ENCODE assay signal across 19 cellular contexts in the genomic region with DNA sequence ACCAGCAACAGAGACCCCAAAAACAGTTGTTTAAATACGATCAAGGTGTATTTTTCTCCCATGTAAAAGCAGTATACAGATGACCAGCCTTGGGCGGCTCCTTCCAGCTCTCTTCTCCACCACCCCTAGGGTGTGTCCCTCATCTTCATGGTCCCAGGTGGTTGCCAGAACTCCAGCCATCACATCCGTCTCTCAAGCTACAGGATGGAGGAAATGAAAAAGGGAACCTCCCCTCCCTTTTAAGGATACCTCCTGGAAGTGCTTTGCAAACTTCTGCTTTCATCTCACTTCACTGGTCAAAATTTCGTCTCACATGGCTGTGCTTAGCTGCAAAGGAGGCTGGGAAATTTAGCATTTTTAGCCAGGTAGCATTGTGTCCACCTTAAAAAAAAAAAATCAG. TPM values are rescaled to one million over a fixed set of nuclear protein-coding genes. Genes with fewer than 3 reads are reported as not detected.
DNase-seq lines count a peak whose midpoint lies in the region; FAIRE-seq and TF ChIP-seq lines count a peak whose summit lies in the region.
"Had no signal": no experiment of that assay in that cellular context is flagged by ENCODE, and none has a peak within 500 bp of the region (broad histone marks: within the 10 kb centered on the region; RNA-seq: fewer than 3 reads in every experiment).

No MANE protein-coding gene starts in this region.

- H3K23me2 ChIP-seq in H1 (ENCODE audit: low read depth, low read length): no peaks in the 10 kb centered on the region; the same call in 1 of the 2 replicates

- no peak overlapping the region for H3K4me3 Mint-ChIP-seq in CD14-positive monocyte
- no peak overlapping the region for H3K4me3 Mint-ChIP-seq in MCF 10A (ENCODE audit: unreplicated experiment)
- H3K4me3 Mint-ChIP-seq in activated T-helper 1 cell treated with anti-CD3 and anti-CD28 coated beads, Interleukin-12 subunit alpha, Interleukin-12 subunit beta, Interleukin-2, Interleukin-4 antibody, amounts not matched to agents 30 ng/mL and 10 ng/mL and 1 ng/mL, durations not matched to agents 14 hours and 24 hours and 36 hours: no peak overlapping the region
- H3K4me3 Mint-ChIP-seq: CD8-positive, alpha-beta memory T cell; HFFc6 had no signal

- 84% methylated on average over 4 of the region's 4 CpGs; no CpG with 5 or more reads in 1 of the 2 experiments for WGBS in H1 (ENCODE audit: extremely low coverage in 1 of 2, insufficient coverage in 1 of 2, insufficient read length in 1 of 2, insufficient replicate concordance in 2 of 2, low coverage in 1 of 2, low lambda C conversion rate in 2 of 2, missing lambda C conversion rate in 1 of 2), 2 experiments

- TF ChIP-seq CTCF in CD14-positive monocyte (IDR thresholded peaks at IDR 0.05): no peak
- no peak for TF ChIP-seq CTCF in NB4 (IDR thresholded peaks at IDR 0.05; ENCODE audit: low read depth, low read length)
- no peak for TF ChIP-seq CTCF in H1 (IDR thresholded peaks at IDR 0.05; ENCODE audit: control extremely low read depth in 1 of 3, insufficient read depth in 1 of 3, low read depth in 1 of 3, low read length in 3 of 3)
- TF ChIP-seq CTCF in MCF 10A (IDR thresholded peaks at IDR 0.05; ENCODE audit: unreplicated experiment): no peak

- H3K4me2 ChIP-seq in H1 (ENCODE audit: insufficient read depth in 1 of 2, low read depth in 2 of 2, low read length in 2 of 2): no peak overlapping the region
- H3K4me2 ChIP-seq: A549 had no signal

- H3K4me3 ChIP-seq in NB4 (ENCODE audit: low read depth, low read length): no peak overlapping the region
- H3K4me3 ChIP-seq in H1 (ENCODE audit: extremely low read depth in 1 of 4, insufficient read depth in 2 of 4, low read depth in 3 of 4, low read length in 4 of 4): no peak overlapping the region
- H3K4me3 ChIP-seq: A549 had no signal

- H3K4me1 Mint-ChIP-seq in CD14-positive monocyte (peaks cover 13% of the 10 kb centered on the region), MCF 10A (ENCODE audit: insufficient read depth, unreplicated experiment) (no peaks in the 10 kb centered on the region)
- H3K4me1 Mint-ChIP-seq in activated T-helper 1 cell treated with anti-CD3 and anti-CD28 coated beads, Interleukin-12 subunit alpha, Interleukin-12 subunit beta, Interleukin-2, Interleukin-4 antibody, amounts not matched to agents 30 ng/mL and 10 ng/mL and 1 ng/mL, durations not matched to agents 14 hours and 24 hours and 36 hours (ENCODE audit: low read depth): no peaks in the 10 kb centered on the region
- H3K4me1 Mint-ChIP-seq: CD8-positive, alpha-beta memory T cell had no signal

- H3K36me3 Mint-ChIP-seq in CD14-positive monocyte (peaks cover 1 to 5% of the 10 kb centered on the region in 2 donors), MCF 10A (ENCODE audit: insufficient read depth, unreplicated experiment) (no peaks in the 10 kb centered on the region)
- no peaks in the 10 kb centered on the region for H3K36me3 Mint-ChIP-seq in activated T-helper 1 cell treated with anti-CD3 and anti-CD28 coated beads, Interleukin-12 subunit alpha, Interleukin-12 subunit beta, Interleukin-2, Interleukin-4 antibody, amounts not matched to agents 30 ng/mL and 10 ng/mL and 1 ng/mL, durations not matched to agents 14 hours and 24 hours and 36 hours (ENCODE audit: low read depth)
- H3K36me3 Mint-ChIP-seq: CD8-positive, alpha-beta memory T cell had no signal

- no peaks in the 10 kb centered on the region for H3K79me2 ChIP-seq in H1 (ENCODE audit: control insufficient read depth in 1 of 2, insufficient read depth in 2 of 2, low read length in 2 of 2)

- no peaks in the 10 kb centered on the region for H3K9me3 ChIP-seq in H1 (ENCODE audit: insufficient read depth in 2 of 2, low read depth in 1 of 2, low read length in 1 of 2)
- H3K9me3 ChIP-seq: A549, BE2C, Caco-2 had no signal

- no peak for TF ChIP-seq RAD21 in H1 (IDR thresholded peaks at IDR 0.05 in 1 of 2, conservative IDR thresholded peaks at IDR 0.05 in 1 of 2; ENCODE audit: low read depth in 2 of 2, low read length in 2 of 2)

- no peak overlapping the region for H4K8ac ChIP-seq in H1 (ENCODE audit: extremely low read depth, insufficient read depth, low read length)

- no peak overlapping the region for H2BK5ac ChIP-seq in H1 (ENCODE audit: low read depth, low read length)

- H3K23ac ChIP-seq in H1 (ENCODE audit: insufficient read length): no peak overlapping the region

- no peak overlapping the region for H3K27ac ChIP-seq in H1 (ENCODE audit: low read depth, low read length)
- H3K27ac ChIP-seq: A549, C4-2B had no signal

- FAIRE-seq in H1 (lab: Jason Lieb, UNC): no peak
- FAIRE-seq: A549 had no signal

- H4K5ac ChIP-seq in H1 (ENCODE audit: insufficient read length, low read depth, low read length): no peak overlapping the region

- H2BK20ac ChIP-seq in H1 (ENCODE audit: low read length): 0 out of 2 replicates have a peak overlapping the region, but pooled peaks have one; percentile 87

- no peak overlapping the region for H2AFZ ChIP-seq in H1 (ENCODE audit: low read length)

- H3K14ac ChIP-seq in H1 (ENCODE audit: insufficient read length): no peak overlapping the region

- H3K9me3 Mint-ChIP-seq in CD14-positive monocyte (peaks cover 14 to 23% (median 19%) of the 10 kb centered on the region in 7 donors), MCF 10A (ENCODE audit: unreplicated experiment) (no peaks in the 10 kb centered on the region)
- no peaks in the 10 kb centered on the region for H3K9me3 Mint-ChIP-seq in activated T-helper 1 cell treated with anti-CD3 and anti-CD28 coated beads, Interleukin-12 subunit alpha, Interleukin-12 subunit beta, Interleukin-2, Interleukin-4 antibody, amounts not matched to agents 30 ng/mL and 10 ng/mL and 1 ng/mL, durations not matched to agents 14 hours and 24 hours and 36 hours
- H3K9me3 Mint-ChIP-seq: CD8-positive, alpha-beta memory T cell; HFFc6 had no signal

- no peak for TF ChIP-seq POLR2A in NB4 (IDR thresholded peaks at IDR 0.05; ENCODE audit: extremely low read depth, insufficient read length)
- TF ChIP-seq POLR2A in H1 (IDR thresholded peaks at IDR 0.05; ENCODE audit: control extremely low read depth in 1 of 2, low read depth in 2 of 2, low read length in 2 of 2): no peak

- peaks cover 26 to 40% (median 36%) of the 10 kb centered on the region in 4 experiments for H3K4me1 ChIP-seq in H1 (replicated peaks in 1 of 4; ENCODE audit: control insufficient read depth in 3 of 4, insufficient read depth in 4 of 4, low read length in 3 of 4)
- H3K4me1 ChIP-seq: Caco-2 had no signal

- no peak overlapping the region for H3K56ac ChIP-seq in H1 (replicated peaks; ENCODE audit: insufficient read length, low read depth, low read length)

- H3K27ac Mint-ChIP-seq in CD14-positive monocyte (peak overlapping the region in 4 of 7 donors; percentile 48 to 72 (median 60)), MCF 10A (ENCODE audit: low read depth, unreplicated experiment) (no peak overlapping the region)
- no peak overlapping the region for H3K27ac Mint-ChIP-seq in activated T-helper 1 cell treated with anti-CD3 and anti-CD28 coated beads, Interleukin-12 subunit alpha, Interleukin-12 subunit beta, Interleukin-2, Interleukin-4 antibody, amounts not matched to agents 30 ng/mL and 10 ng/mL and 1 ng/mL, durations not matched to agents 14 hours and 24 hours and 36 hours
- H3K27ac Mint-ChIP-seq: HFFc6 had no signal

- peaks cover 0 to 19% (median 13%) of the 10 kb centered on the region in 4 experiments; a peak in 4 of 7 replicates for H3K27me3 ChIP-seq in H1 (replicated peaks in 1 of 4; ENCODE audit: control insufficient read depth in 3 of 4, extremely low read depth in 1 of 4, insufficient read depth in 3 of 4, low read length in 3 of 4)
- H3K27me3 ChIP-seq: BE2C had no signal

- CTCF ChIA-PET in H1 (lab: Charles Lee; ENCODE audit: partially characterized antibody): interaction anchor here (0.7 to 4.6 kb wide), 14 partner anchors 10 to 340 kb away, joined by 3 to 46 read pairs (median 5); a partner anchor contains a TSS
- CTCF ChIA-PET in MCF 10A (lab: Yijun Ruan, JAX): interaction anchor here (1.0 to 2.1 kb wide), 2 partner anchors 36 to 231 kb away, joined by 3 to 6 read pairs; no protein-coding TSS in a partner anchor

- no peaks in the 10 kb centered on the region for H3K36me3 ChIP-seq in H1 (ENCODE audit: control insufficient read depth in 2 of 4, insufficient read depth in 4 of 4, low read length in 3 of 4)
- H3K36me3 ChIP-seq: BE2C had no signal

- H2BK12ac ChIP-seq in H1 (ENCODE audit: low read depth, low read length): 0 out of 2 replicates have a peak overlapping the region, but pooled peaks have one; percentile 95

- no peak overlapping the region for H3K4ac ChIP-seq in H1 (replicated peaks; ENCODE audit: insufficient read length, low read depth, low read length)

- no peak overlapping the region for H3K9ac ChIP-seq in H1 (replicated peaks in 1 of 4; ENCODE audit: extremely low read depth in 1 of 4, low read depth in 3 of 4, low read length in 3 of 4)

- intact Hi-C loops in CD14-positive monocyte (cut with micrococcal nuclease): no loop called here
- intact Hi-C loops in MCF 10A (cut with micrococcal nuclease): no loop called here
- intact Hi-C loops in activated T-helper 1 cell treated with anti-CD3 and anti-CD28 coated beads, Interleukin-12 subunit alpha, Interleukin-12 subunit beta, Interleukin-2, Interleukin-4 antibody, amounts not matched to agents 30 ng/mL and 10 ng/mL and 1 ng/mL, durations not matched to agents 14 hours and 24 hours and 36 hours (cut with micrococcal nuclease): no loop called here

- POLR2A ChIA-PET in H1 (lab: Charles Lee; ENCODE audit: partially characterized antibody) (interaction anchor here (1.5 kb wide), 1 partner anchor 23 kb away, joined by 3 read pairs; no protein-coding TSS in a partner anchor), MCF 10A (lab: Yijun Ruan, JAX) (interaction anchor here (0.6 kb wide), 1 partner anchor 930 kb away, joined by 4 read pairs; no protein-coding TSS in a partner anchor)

- no peak for TF ChIP-seq EP300 in H1 (IDR thresholded peaks at IDR 0.05; ENCODE audit: borderline replicate concordance in 1 of 2, low read depth in 2 of 2, low read length in 2 of 2)

- H2AK5ac ChIP-seq in H1 (ENCODE audit: low read depth, low read length): no peak overlapping the region; the same call in 1 of the 2 replicates

- H3K18ac ChIP-seq in H1 (ENCODE audit: extremely low read depth, low read length): no peak overlapping the region

- DNase-seq in CD14-positive monocyte (ENCODE audit: low spot score) (no peak), CD1c-positive myeloid dendritic cell (ENCODE audit: extremely low spot score) (peak; percentile 39), NB4 (ENCODE audit: low read depth) (peak; percentile 32), H1 (ENCODE audit: low read depth in 1 of 2, low spot score in 2 of 2) (no peak), MCF 10A (ENCODE audit: unreplicated experiment) (no peak), NCI-H1436 treated with DMSO at 0.1 percent for 48 hours (lab: John Stamatoyannopoulos, UW) (no peak)
- no peak for DNase-seq in activated T-helper 1 cell treated with anti-CD3 and anti-CD28 coated beads, Interleukin-12 subunit alpha, Interleukin-12 subunit beta, Interleukin-2, Interleukin-4 antibody, amounts not matched to agents 30 ng/mL and 10 ng/mL and 1 ng/mL, durations not matched to agents 14 hours and 24 hours and 36 hours (ENCODE audit: low spot score)
- DNase-seq: BE2C; Caco-2; CD8-positive, alpha-beta memory T cell; DND-41; GF-D8; HCEC 1CT; HFFc6 had no signal

- no peaks in the 10 kb centered on the region for H3K79me1 ChIP-seq in H1 (ENCODE audit: low read depth, low read length)

- no peak overlapping the region for H2BK15ac ChIP-seq in H1 (ENCODE audit: low read length)

- no TSS peak for BruUV-seq in MCF 10A (replicated peaks; lab: Mats Ljungman, UMichigan)

- H4K91ac ChIP-seq in H1 (replicated peaks; ENCODE audit: insufficient read length, low read length): no peak overlapping the region

- H2BK120ac ChIP-seq in H1 (replicated peaks; ENCODE audit: low read depth, low read length): no peak overlapping the region

- H4K20me1 ChIP-seq in H1 (replicated peaks in 1 of 2; ENCODE audit: control insufficient read depth in 1 of 2, insufficient read depth in 2 of 2, low read length in 2 of 2): no peaks in the 10 kb centered on the region

- H3K27me3 Mint-ChIP-seq in CD14-positive monocyte (ENCODE audit: low read depth in 3 of 3): peaks cover 6 to 11% (median 10%) of the 10 kb centered on the region in 3 donors
- peaks cover 33% of the 10 kb centered on the region for H3K27me3 Mint-ChIP-seq in MCF 10A (ENCODE audit: insufficient read depth, unreplicated experiment)
- H3K27me3 Mint-ChIP-seq in activated T-helper 1 cell treated with anti-CD3 and anti-CD28 coated beads, Interleukin-12 subunit alpha, Interleukin-12 subunit beta, Interleukin-2, Interleukin-4 antibody, amounts not matched to agents 30 ng/mL and 10 ng/mL and 1 ng/mL, durations not matched to agents 14 hours and 24 hours and 36 hours (ENCODE audit: insufficient read depth): peaks cover 3% of the 10 kb centered on the region

RNA-seq across cellular contexts. Expression of a gene that starts 59.3 kb away (rescaled TPM):
- under 1 TPM; 0.18 to 0.48 TPM for polyA plus RNA-seq in CD14-positive monocyte
- 0.48 and 0.73 TPM in 2 replicates for total RNA-seq in H1 (2021; fragmentation: NEBNext Ultra II Directional; extraction: Animal tissue kit (Norgen Biotek cat#: 25700))
- polyA plus RNA-seq in H1 (2011; rRNA removed): 0.71 and 1.4 TPM in 2 replicates
- 0.93 TPM for polyA plus RNA-seq in H1 (2011; cell fraction: cytosol; rRNA removed)
- polyA plus RNA-seq in H1 (2011; cell fraction: nucleus; rRNA removed): 1.3 TPM
- polyA plus RNA-seq in H1 (2012, experiment 1 of 2): 0.64 to 1.1 TPM (median 0.87 TPM) in 4 replicates
- 0.84 TPM for polyA plus RNA-seq in H1 (2012, experiment 2 of 2)
- 0.51 TPM for polyA plus RNA-seq in H1 (2013, experiment 1 of 2)
- polyA plus RNA-seq in H1 (2013, experiment 2 of 2): 0.61 TPM
- polyA minus RNA-seq in H1 (2011; rRNA and poly(A)+ RNA removed): 0.76 and 1.7 TPM in 2 replicates
- polyA minus RNA-seq in H1 (2011; cell fraction: cytosol; rRNA and poly(A)+ RNA removed): 0.51 TPM
- 1.4 TPM for polyA minus RNA-seq in H1 (2011; cell fraction: nucleus; rRNA and poly(A)+ RNA removed)
- total RNA-seq in MCF 10A (2022): not detected in 2 replicates
- total RNA-seq in activated T-helper 1 cell treated with anti-CD3 and anti-CD28 coated beads, Interleukin-12 subunit alpha, Interleukin-12 subunit beta, Interleukin-2, Interleukin-4 antibody, amounts not matched to agents 30 ng/mL and 10 ng/mL and 1 ng/mL, durations not matched to agents 14 hours and 24 hours and 36 hours: 0.18 and 0.32 TPM in 2 replicates
- total RNA-seq: Caco-2, H4, HFFc6, HT1080 had no signal
- polyA plus RNA-seq: A549, AG04450 had no signal

Comparison
In these comparisons a context has a peak if more than half of its experiments do, and no peak if none do; other contexts are left out.
1. DNase-seq: peak in CD1c-positive myeloid dendritic cell (single experiment) and NB4 (single experiment); none in CD14-positive monocyte (single experiment), H1 (0 of 2), MCF 10A (single experiment), activated T-helper 1 cell treated with anti-CD3 and anti-CD28 coated beads, Interleukin-12 subunit alpha, Interleukin-12 subunit beta, Interleukin-2, Interleukin-4 antibody, amounts not matched to agents 30 ng/mL and 10 ng/mL and 1 ng/mL, durations not matched to agents 14 hours and 24 hours and 36 hours (single experiment) and NCI-H1436 treated with DMSO at 0.1 percent for 48 hours (single experiment).
2. H3K27ac Mint-ChIP-seq: peak in CD14-positive monocyte (4 of 7); none in MCF 10A (single experiment) and activated T-helper 1 cell treated with anti-CD3 and anti-CD28 coated beads, Interleukin-12 subunit alpha, Interleukin-12 subunit beta, Interleukin-2, Interleukin-4 antibody, amounts not matched to agents 30 ng/mL and 10 ng/mL and 1 ng/mL, durations not matched to agents 14 hours and 24 hours and 36 hours (single experiment).